ENCODE assay signal across 16 cellular contexts in the genomic region with DNA sequence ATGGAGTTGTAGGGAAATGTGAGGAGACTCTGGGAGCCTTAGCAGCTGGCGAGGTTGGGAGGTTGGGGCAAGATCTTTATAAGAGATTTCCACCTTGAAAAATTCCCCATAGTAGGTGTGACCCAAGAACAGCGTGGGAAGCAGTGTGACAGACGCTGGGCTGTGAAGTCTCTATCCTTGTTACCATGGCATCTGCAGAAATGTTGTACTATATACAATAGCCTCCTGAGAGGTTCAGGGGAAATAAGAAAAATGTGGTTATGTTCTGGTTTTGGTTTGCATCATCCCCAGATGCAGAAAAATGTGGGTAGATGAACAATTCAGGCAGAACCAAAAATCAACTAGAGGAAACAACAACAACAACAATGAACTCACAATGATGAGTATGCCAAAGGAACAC.
A peak's percentile ranks its signal among the peaks of the same experiment; 100 is the strongest.
DNase-seq lines count a peak whose midpoint lies in the region; ATAC-seq and TF ChIP-seq lines count a peak whose summit lies in the region.
"Had no signal": no experiment of that assay in that cellular context is flagged by ENCODE, and none has a peak within 500 bp of the region (broad histone marks: within the 10 kb centered on the region; RNA-seq: fewer than 3 reads in every experiment).

No MANE protein-coding gene starts in this region.

- no peaks in the 10 kb centered on the region for H3K9me3 Mint-ChIP-seq in CD4-positive, alpha-beta T cell
- H3K9me3 Mint-ChIP-seq in progenitor cell of endocrine pancreas (ENCODE audit: low read depth), result peaks cover 8% of the 10 kb centered on the region
- H3K9me3 Mint-ChIP-seq: CD8-positive, alpha-beta T cell had no signal

- no peak for DNase-seq in CD4-positive, alpha-beta T cell
- no peak for DNase-seq in SJCRH30
- no peak for DNase-seq in NCI-H187 treated with DMSO at 0.1 percent for 48 hours (lab: John Stamatoyannopoulos, UW)
- no peak for DNase-seq in progenitor cell of endocrine pancreas (ENCODE audit: low spot score, unreplicated experiment)
- DNase-seq: activated CD4-positive, alpha-beta T cell treated with anti-CD3 and anti-CD28 coated beads, Interleukin-2, amount 50 U/mL, for 4 hours; activated naive CD8-positive, alpha-beta T cell treated with anti-CD3 and anti-CD28 coated beads for 36 hours; CD8-positive, alpha-beta T cell; cortex of kidney; islet precursor cell; naive B cell; NCI-H1436; upper lobe of right lung had no signal

- no peak for TF ChIP-seq CTCF in CD4-positive, alpha-beta T cell (IDR thresholded peaks at IDR 0.05)
- no peak for TF ChIP-seq CTCF in progenitor cell of endocrine pancreas (IDR thresholded peaks at IDR 0.05; ENCODE audit: unreplicated experiment)

- intact Hi-C loops in CD4-positive, alpha-beta T cell (cut with DNase I, micrococcal nuclease), result no loop called here

- no peaks in the 10 kb centered on the region for H3K36me3 ChIP-seq in SJCRH30
- H3K36me3 ChIP-seq: upper lobe of right lung had no signal

- H3K4me3 Mint-ChIP-seq in CD4-positive, alpha-beta T cell, result no peak overlapping the region
- H3K4me3 Mint-ChIP-seq in progenitor cell of endocrine pancreas (ENCODE audit: low read depth), result no peak overlapping the region
- H3K4me3 Mint-ChIP-seq: activated naive CD8-positive, alpha-beta T cell treated with anti-CD3 and anti-CD28 coated beads for 36 hours; CD8-positive, alpha-beta T cell; naive B cell had no signal

- ATAC-seq in GM18519 (IDR thresholded peaks at IDR 0.05; ENCODE audit: low FRiP score, unreplicated experiment), result peak; percentile 94
- ATAC-seq in GM19468 (IDR thresholded peaks at IDR 0.05; ENCODE audit: extremely low read depth, unreplicated experiment), result peak; percentile 47
- peak; percentile 85 for ATAC-seq in HG02884 (IDR thresholded peaks at IDR 0.05; ENCODE audit: unreplicated experiment)
- ATAC-seq in HG03469 (IDR thresholded peaks at IDR 0.05; ENCODE audit: unreplicated experiment), result peak; percentile 90
- ATAC-seq in CD4-positive, alpha-beta T cell (ENCODE audit: poor library complexity), result no peak
- ATAC-seq: CD8-positive, alpha-beta T cell; upper lobe of right lung had no signal

- H3K27me3 Mint-ChIP-seq in CD4-positive, alpha-beta T cell, result no peaks in the 10 kb centered on the region
- no peaks in the 10 kb centered on the region for H3K27me3 Mint-ChIP-seq in progenitor cell of endocrine pancreas

- H3K27ac Mint-ChIP-seq in CD4-positive, alpha-beta T cell, result no peak overlapping the region
- H3K27ac Mint-ChIP-seq in progenitor cell of endocrine pancreas, result no peak overlapping the region
- H3K27ac Mint-ChIP-seq: activated naive CD8-positive, alpha-beta T cell treated with anti-CD3 and anti-CD28 coated beads for 36 hours; CD8-positive, alpha-beta T cell; naive B cell had no signal

- no peak overlapping the region for H3K27ac ChIP-seq in CD4-positive, alpha-beta T cell (ENCODE audit: low read depth, low read length)
- no peak overlapping the region for H3K27ac ChIP-seq in SJCRH30
- H3K27ac ChIP-seq: upper lobe of right lung had no signal

- peaks cover 4% of the 10 kb centered on the region for H3K9me3 ChIP-seq in CD4-positive, alpha-beta T cell (ENCODE audit: control insufficient read depth, low read length)
- H3K9me3 ChIP-seq in SJCRH30 (replicated peaks), result no peaks in the 10 kb centered on the region
- H3K9me3 ChIP-seq: upper lobe of right lung had no signal

- no peaks in the 10 kb centered on the region for H3K27me3 ChIP-seq in CD4-positive, alpha-beta T cell (ENCODE audit: control insufficient read depth, insufficient read depth, low read length)
- H3K27me3 ChIP-seq in SJCRH30, result no peaks in the 10 kb centered on the region
- H3K27me3 ChIP-seq: upper lobe of right lung had no signal

- H3K36me3 Mint-ChIP-seq in CD4-positive, alpha-beta T cell (ENCODE audit: low read depth), result no peaks in the 10 kb centered on the region
- peaks cover 1% of the 10 kb centered on the region for H3K36me3 Mint-ChIP-seq in progenitor cell of endocrine pancreas (ENCODE audit: insufficient read depth)
- H3K36me3 Mint-ChIP-seq: activated naive CD8-positive, alpha-beta T cell treated with anti-CD3 and anti-CD28 coated beads for 36 hours; CD8-positive, alpha-beta T cell; naive B cell had no signal

- H3K4me1 ChIP-seq in SJCRH30, result no peaks in the 10 kb centered on the region
- H3K4me1 ChIP-seq: upper lobe of right lung had no signal

- CTCF ChIA-PET in CD4-positive, alpha-beta T cell (lab: Charles Lee), result no interaction called here

- H3K4me3 ChIP-seq in SJCRH30, result no peak overlapping the region
- H3K4me3 ChIP-seq: upper lobe of right lung had no signal

- no peaks in the 10 kb centered on the region for H3K4me1 Mint-ChIP-seq in CD4-positive, alpha-beta T cell (ENCODE audit: low read depth)
- peaks cover 3% of the 10 kb centered on the region for H3K4me1 Mint-ChIP-seq in progenitor cell of endocrine pancreas (ENCODE audit: low read depth)
- H3K4me1 Mint-ChIP-seq: activated naive CD8-positive, alpha-beta T cell treated with anti-CD3 and anti-CD28 coated beads for 36 hours; naive B cell had no signal

- POLR2A ChIA-PET in CD4-positive, alpha-beta T cell (lab: Charles Lee), result no interaction called here
